Comparison of ENCODE assay signal across 8 cellular contexts in the genomic region with DNA sequence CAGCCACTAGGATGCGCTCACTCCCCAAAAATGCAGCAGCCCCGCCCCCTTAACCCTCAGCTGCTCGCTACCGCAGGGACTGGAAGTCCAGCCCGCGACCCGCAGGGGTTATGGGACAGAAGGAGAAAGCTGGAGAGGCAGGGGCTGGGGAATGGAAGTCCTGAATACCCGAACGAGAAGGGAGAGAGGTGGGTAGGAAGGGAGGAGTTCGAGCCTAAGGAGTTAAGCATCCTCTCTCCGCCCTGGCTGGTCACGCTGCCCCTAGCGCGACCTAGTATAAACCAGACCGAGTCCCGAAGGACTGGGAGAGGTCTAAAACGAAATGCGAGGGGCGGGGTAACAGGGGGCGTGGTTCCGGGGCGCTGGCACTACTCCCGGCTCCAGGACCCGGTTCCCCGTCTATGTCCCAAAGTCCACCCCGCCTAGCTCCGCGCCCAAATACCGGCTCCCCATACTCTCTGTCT. TPM values are rescaled to one million over a fixed set of nuclear protein-coding genes. Genes with fewer than 3 reads are reported as not detected.
DNase-seq lines count a peak whose midpoint lies in the region; ATAC-seq and TF ChIP-seq lines count a peak whose summit lies in the region.

No MANE protein-coding gene starts in this region.

- peak in 2 of 4 donors; percentile 10 to 36 for TF ChIP-seq POLR2A in esophagus squamous epithelium (IDR thresholded peaks at IDR 0.05)

- H4K20me1 ChIP-seq in OCI-LY1 (ENCODE audit: insufficient read depth, low read length): no peaks in the 10 kb centered on the region

- H3K36me3 ChIP-seq in OCI-LY1 (ENCODE audit: insufficient read depth, low read length) (peaks cover 44% of the 10 kb centered on the region), esophagus squamous epithelium (peaks cover 27 to 67% (median 32%) of the 10 kb centered on the region in 3 donors), muscle layer of duodenum (ENCODE audit: control insufficient read depth in 1 of 2, insufficient read depth in 2 of 2, low read length in 2 of 2) (peaks cover 35 to 53% of the 10 kb centered on the region in 2 donors)

- no peak overlapping the region for H2AFZ ChIP-seq in OCI-LY1 (ENCODE audit: low read length)

- intact Hi-C loops in esophagus squamous epithelium (cut with DNase I): no loop called here

- H3K9me3 ChIP-seq in OCI-LY1 (ENCODE audit: low read length): no peaks in the 10 kb centered on the region
- no peaks in the 10 kb centered on the region for H3K9me3 ChIP-seq in esophagus squamous epithelium
- H3K9me3 ChIP-seq in muscle layer of duodenum (ENCODE audit: control insufficient read depth in 1 of 2, low read length in 2 of 2): no peaks in the 10 kb centered on the region

- peak overlapping the region; percentile 64 for H3K9ac ChIP-seq in OCI-LY1 (ENCODE audit: low read length)

- TF ChIP-seq CTCF in GM12864 (IDR thresholded peaks at IDR 0.05; ENCODE audit: low read depth, low read length, missing control alignments): no peak
- TF ChIP-seq CTCF in OCI-LY1 (IDR thresholded peaks at IDR 0.05; ENCODE audit: low read length): no peak; the same call in 1 of the 2 replicates
- TF ChIP-seq CTCF in esophagus squamous epithelium (IDR thresholded peaks at IDR 0.05): peak in 2 of 6 experiments; percentile 56 to 71

- H3K27ac ChIP-seq in OCI-LY1 (ENCODE audit: low read depth, low read length, poor library complexity, severe bottlenecking) (peak overlapping the region; percentile 42), esophagus squamous epithelium (peak overlapping the region; percentile 90 to 98 (median 96)), muscle layer of duodenum (ENCODE audit: low read length) (peak overlapping the region; percentile 88)

- no peaks in the 10 kb centered on the region for H3K79me2 ChIP-seq in OCI-LY1 (ENCODE audit: insufficient read depth, low read length)

- H3K9me2 ChIP-seq in OCI-LY1 (ENCODE audit: low read depth, low read length): no peaks in the 10 kb centered on the region

- H3K4me1 ChIP-seq in OCI-LY1 (ENCODE audit: insufficient read depth, low read length, severe bottlenecking) (peaks cover 41% of the 10 kb centered on the region), esophagus squamous epithelium (peaks cover 31 to 93% (median 39%) of the 10 kb centered on the region in 3 donors), muscle layer of duodenum (ENCODE audit: control insufficient read depth in 1 of 2, insufficient read depth in 2 of 2, low read length in 2 of 2) (peaks cover 4 to 45% of the 10 kb centered on the region in 2 donors)

- H3K4me3 ChIP-seq in GM12864 (ENCODE audit: low read depth, low read length) (peak overlapping the region; percentile 51), OCI-LY1 (ENCODE audit: low read depth, low read length, poor library complexity, severe bottlenecking) (peak overlapping the region; percentile 72), esophagus squamous epithelium (peak overlapping the region; percentile 68 to 91 (median 79)), muscle layer of duodenum (ENCODE audit: low read depth in 1 of 2, low read length in 2 of 2) (peak overlapping the region; percentile 85 to 86)

- WGBS in esophagus squamous epithelium, 2 donors: 0 to 1% methylated on average over 14 to 16 of the region's 29 CpGs

- H3K27me3 ChIP-seq in OCI-LY1 (ENCODE audit: insufficient read depth, low read length): no peaks in the 10 kb centered on the region
- H3K27me3 ChIP-seq in esophagus squamous epithelium: no peaks in the 10 kb centered on the region
- H3K27me3 ChIP-seq in muscle layer of duodenum (ENCODE audit: low read depth, low read length): no peaks in the 10 kb centered on the region

- H3K4me2 ChIP-seq in OCI-LY1 (ENCODE audit: low read length): peak overlapping the region; percentile 92

- ATAC-seq in HG03280 (IDR thresholded peaks at IDR 0.05; ENCODE audit: unreplicated experiment) (peak; percentile 44), HG03135 (IDR thresholded peaks at IDR 0.05; ENCODE audit: unreplicated experiment) (no peak)

- peaks cover 13% of the 10 kb centered on the region for H3F3A ChIP-seq in OCI-LY1 (ENCODE audit: insufficient read depth, low read length)

- DNase-seq in GM12864 (ENCODE audit: low read depth): no peak
- peak; percentile 86 to 87 for DNase-seq in activated T-cell treated with anti-CD3 and anti-CD28 coated beads, Interleukin-2, amount 50 U/mL, for 48 hours
- no peak for DNase-seq in esophagus squamous epithelium (lab: John Stamatoyannopoulos, UW)
- DNase-seq in stimulated activated CD8-positive, alpha-beta memory T cell treated with anti-CD3 and anti-CD28 coated beads, Interleukin-7, amount 100 ng/mL, for 1 hour (ENCODE audit: low read depth in 2 of 2): peak; percentile 52 to 70

RNA-seq across cellular contexts. Expression of a gene that starts 0.4 kb away (rescaled TPM):
- total RNA-seq in esophagus squamous epithelium: 10 to 100 TPM; 16.4 to 59.3 (median 28.2) TPM

RNA-seq across cellular contexts. Expression of a gene that starts 6.4 kb away (rescaled TPM):
- 1 to 10 TPM in 1 of 4 donors, under 1 TPM in 3; 0.12 to 1.4 (median 0.73) TPM for total RNA-seq in esophagus squamous epithelium

RNA-seq across cellular contexts. Expression of a gene that starts 6.8 kb away (rescaled TPM):
- total RNA-seq in esophagus squamous epithelium: 100 to 1,000 TPM; 289 to 440 (median 365) TPM

RNA-seq across cellular contexts. Expression of a gene that starts 8.0 kb away (rescaled TPM):
- total RNA-seq in esophagus squamous epithelium: 10 to 100 TPM in 1 of 4 donors, 1 to 10 TPM in 2, under 1 TPM in 1; 0.53 to 14.6 (median 2.4) TPM

RNA-seq across cellular contexts. Expression of a gene that starts 10.3 kb away (rescaled TPM):
- 1 to 10 TPM; 2.3 to 7.9 (median 6.8) TPM for total RNA-seq in esophagus squamous epithelium

Comparison
In these comparisons a context has a peak if more than half of its experiments do, and no peak if none do; other contexts are left out.
1. DNase-seq: peak in activated T-cell treated with anti-CD3 and anti-CD28 coated beads, Interleukin-2, amount 50 U/mL, for 48 hours (2 of 2) and stimulated activated CD8-positive, alpha-beta memory T cell treated with anti-CD3 and anti-CD28 coated beads, Interleukin-7, amount 100 ng/mL, for 1 hour (2 of 2); none in GM12864 (single experiment) and esophagus squamous epithelium (single experiment).
2. H3K27ac ChIP-seq: peak in every context shown above with its lines; median percentile 96 in esophagus squamous epithelium; 88 in muscle layer of duodenum; 42 in OCI-LY1.
3. Peak in every context shown above with its lines, with median percentiles within 50 percentile points of each other: H3K4me3 ChIP-seq.